In the genomic region with DNA sequence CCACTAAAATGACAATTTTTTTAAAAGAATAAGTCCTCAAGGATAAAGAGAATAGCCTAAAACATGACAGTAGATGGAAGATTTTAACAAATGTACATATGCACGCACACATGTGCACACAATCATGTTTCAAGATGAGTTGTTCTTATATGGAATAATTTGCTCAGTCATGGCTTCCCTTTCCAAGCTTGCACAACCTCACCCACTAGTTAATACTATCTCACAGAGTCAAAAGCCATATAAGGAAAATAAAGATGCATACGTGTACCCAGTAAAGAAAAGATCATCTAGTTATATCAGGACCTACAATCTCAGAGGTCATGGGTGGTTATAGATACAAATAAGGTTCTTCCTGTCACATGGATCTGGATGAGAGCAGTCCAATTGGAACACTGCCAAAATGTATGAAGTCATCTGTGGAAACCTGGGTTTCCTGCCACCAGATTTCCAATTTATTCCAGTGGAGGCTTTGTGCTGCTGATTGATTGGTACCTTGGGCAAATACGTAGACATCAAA, we compare ENCODE assay signal across 11 cellular contexts. TPM values are rescaled to one million over a fixed set of nuclear protein-coding genes. Genes with fewer than 3 reads are reported as not detected.
DNase-seq lines count a peak whose midpoint lies in the region; ATAC-seq, FAIRE-seq and TF ChIP-seq lines count a peak whose summit lies in the region.
"Had no signal": no experiment of that assay in that cellular context is flagged by ENCODE, and none has a peak within 500 bp of the region (broad histone marks: within the 10 kb centered on the region; RNA-seq: fewer than 3 reads in every experiment).

No MANE protein-coding gene starts in this region.

- peaks cover 8% of the 10 kb centered on the region for H3K36me3 Mint-ChIP-seq in MCF 10A (ENCODE audit: insufficient read depth, unreplicated experiment)
- peaks cover 17% of the 10 kb centered on the region for H3K36me3 Mint-ChIP-seq in type B pancreatic cell
- H3K36me3 Mint-ChIP-seq: naive B cell had no signal

- H3K27ac Mint-ChIP-seq in MCF 10A (ENCODE audit: low read depth, unreplicated experiment) (peak overlapping the region; percentile 4), type B pancreatic cell (peak overlapping the region; percentile 19)
- H3K27ac Mint-ChIP-seq: naive B cell; stimulated activated naive CD8-positive, alpha-beta T cell treated with anti-CD3 and anti-CD28 coated beads, Interleukin-15, Interleukin-2, amounts not matched to agents 100 ng/mL and 50 ng/mL, for 24 hours had no signal

- no peak overlapping the region for H2AFZ ChIP-seq in endothelial cell of umbilical vein (ENCODE audit: low read depth, low read length)

- in situ Hi-C loops in G401 (cut with HindIII; ENCODE audit: low sequenced_read_pairs) = no loop called here

- H4K20me1 ChIP-seq in endothelial cell of umbilical vein (replicated peaks; ENCODE audit: control insufficient read depth, extremely low read depth, insufficient read depth, low read length) = no peaks in the 10 kb centered on the region

- dilution Hi-C loops in endothelial cell of umbilical vein (cut with MboI; ENCODE audit: extremely low pct_ligation_motif_present, low sequenced_read_pairs) = loop anchor here (25.0 kb wide), 1 partner anchor 189 kb away; no protein-coding TSS in a partner anchor

- H3K9me3 ChIP-seq in breast epithelium (no peaks in the 10 kb centered on the region), endothelial cell of umbilical vein (replicated peaks; ENCODE audit: control insufficient read depth, insufficient read depth, low read length) (no peaks in the 10 kb centered on the region)
- H3K9me3 ChIP-seq: Peyer's patch had no signal

- H3K4me1 ChIP-seq in breast epithelium (peaks cover 0 to 5% of the 10 kb centered on the region in 2 donors), endothelial cell of umbilical vein (ENCODE audit: control insufficient read depth, extremely low read depth, insufficient read depth, low read length) (peaks cover 4% of the 10 kb centered on the region)

- no peaks in the 10 kb centered on the region for H3K9me3 Mint-ChIP-seq in MCF 10A (ENCODE audit: unreplicated experiment)
- no peaks in the 10 kb centered on the region for H3K9me3 Mint-ChIP-seq in type B pancreatic cell
- H3K9me3 Mint-ChIP-seq: stimulated activated naive CD8-positive, alpha-beta T cell treated with anti-CD3 and anti-CD28 coated beads, Interleukin-15, Interleukin-2, amounts not matched to agents 100 ng/mL and 50 ng/mL, for 24 hours had no signal

- H3K4me3 ChIP-seq in breast epithelium (no peak overlapping the region), endothelial cell of umbilical vein (replicated peaks in 1 of 3; ENCODE audit: insufficient read depth in 1 of 3, low read depth in 1 of 3, low read length in 3 of 3) (no peak overlapping the region)
- H3K4me3 ChIP-seq: Peyer's patch had no signal

- H3K27me3 ChIP-seq in breast epithelium (no peaks in the 10 kb centered on the region), endothelial cell of umbilical vein (ENCODE audit: control insufficient read depth in 2 of 2, insufficient read depth in 2 of 2, low read length in 2 of 2) (no peaks in the 10 kb centered on the region)
- H3K27me3 ChIP-seq: Peyer's patch had no signal

- peaks cover 11% of the 10 kb centered on the region for H3K4me1 Mint-ChIP-seq in MCF 10A (ENCODE audit: insufficient read depth, unreplicated experiment)
- H3K4me1 Mint-ChIP-seq in type B pancreatic cell (ENCODE audit: unreplicated experiment) = peaks cover 19% of the 10 kb centered on the region
- H3K4me1 Mint-ChIP-seq: naive B cell had no signal

- CTCF ChIA-PET in MCF 10A (lab: Yijun Ruan, JAX) = interaction anchor here (0.7 to 1.0 kb wide), 2 partner anchors 63 to 969 kb away, joined by 3 to 4 read pairs; no protein-coding TSS in a partner anchor
- CTCF ChIA-PET in endothelial cell of umbilical vein (lab: Charles Lee) = interaction anchor here (1.4 kb wide), 1 partner anchor 23 kb away, joined by 5 read pairs; no protein-coding TSS in a partner anchor

- no peaks in the 10 kb centered on the region for H3K79me2 ChIP-seq in endothelial cell of umbilical vein (ENCODE audit: control insufficient read depth, insufficient read depth, low read length)

- FAIRE-seq in endothelial cell of umbilical vein (lab: Jason Lieb, UNC) = peak; percentile 35

- H3K27ac ChIP-seq in breast epithelium = no peak overlapping the region
- H3K27ac ChIP-seq in endothelial cell of umbilical vein (ENCODE audit: insufficient read depth, low read depth, low read length) = no peak overlapping the region

- H3K4me3 Mint-ChIP-seq in MCF 10A (ENCODE audit: unreplicated experiment) (no peak overlapping the region), type B pancreatic cell (no peak overlapping the region)
- H3K4me3 Mint-ChIP-seq: naive B cell; stimulated activated naive CD8-positive, alpha-beta T cell treated with anti-CD3 and anti-CD28 coated beads, Interleukin-15, Interleukin-2, amounts not matched to agents 100 ng/mL and 50 ng/mL, for 24 hours had no signal

- no peak overlapping the region for H3K4me2 ChIP-seq in endothelial cell of umbilical vein (ENCODE audit: insufficient read depth, low read length)

- no peak for TF ChIP-seq CTCF in MCF 10A (IDR thresholded peaks at IDR 0.05; ENCODE audit: unreplicated experiment)
- TF ChIP-seq CTCF in breast epithelium (IDR thresholded peaks at IDR 0.05) = no peak
- no peak for TF ChIP-seq CTCF in endothelial cell of umbilical vein (IDR thresholded peaks at IDR 0.05; ENCODE audit: extremely low read depth in 1 of 2, insufficient read depth in 1 of 2, low read depth in 1 of 2, low read length in 2 of 2)
- TF ChIP-seq CTCF in type B pancreatic cell (conservative IDR thresholded peaks at IDR 0.05) = no peak

- no peak overlapping the region for H3K9ac ChIP-seq in endothelial cell of umbilical vein (replicated peaks; ENCODE audit: extremely low read depth, insufficient read depth, low read length)

- H3K9me1 ChIP-seq in endothelial cell of umbilical vein (replicated peaks; ENCODE audit: control insufficient read depth, extremely low read depth, insufficient read depth, low read length) = no peaks in the 10 kb centered on the region

- H3K36me3 ChIP-seq in breast epithelium = no peaks in the 10 kb centered on the region
- no peaks in the 10 kb centered on the region for H3K36me3 ChIP-seq in endothelial cell of umbilical vein (ENCODE audit: control insufficient read depth in 2 of 2, extremely low read depth in 1 of 2, insufficient read depth in 2 of 2, low read length in 2 of 2)
- H3K36me3 ChIP-seq: Peyer's patch had no signal

- intact Hi-C loops in MCF 10A (cut with micrococcal nuclease) = no loop called here
- intact Hi-C loops in breast epithelium (cut with DNase I; ENCODE audit: low total_unique reads) = loop anchor here (10.0 kb wide), 1 partner anchor 276 kb away; no protein-coding TSS in a partner anchor
- intact Hi-C loops in endothelial cell of umbilical vein (cut with micrococcal nuclease) = loop anchor here (5.0 kb wide), 1 partner anchor 134 kb away; no protein-coding TSS in a partner anchor

- DNase-seq in MCF 10A (ENCODE audit: unreplicated experiment) = peak; percentile 64
- DNase-seq in breast epithelium (ENCODE audit: low spot score in 2 of 2) = no peak
- peak; percentile 72 for DNase-seq in NCI-H510A (lab: John Stamatoyannopoulos, UW)
- DNase-seq in endothelial cell of umbilical vein (ENCODE audit: low read depth, low spot score) = peak; percentile 72
- DNase-seq in type B pancreatic cell (ENCODE audit: extremely low spot score, unreplicated experiment) = no peak
- DNase-seq in G401 (ENCODE audit: low spot score) = no peak
- DNase-seq in stimulated activated naive CD4-positive, alpha-beta T cell treated with Interleukin-2 at 50 U/mL for 16 hours (lab: John Stamatoyannopoulos, UW) = no peak
- DNase-seq: naive B cell had no signal

- POLR2A ChIA-PET in MCF 10A (lab: Yijun Ruan, JAX) (interaction anchor here (0.7 to 1.6 kb wide), 3 partner anchors 12 to 145 kb away, joined by 3 to 5 read pairs (median 5); no protein-coding TSS in a partner anchor), endothelial cell of umbilical vein (lab: Charles Lee) (no interaction called here)

- H3K27me3 Mint-ChIP-seq in MCF 10A (ENCODE audit: insufficient read depth, unreplicated experiment) = no peaks in the 10 kb centered on the region
- H3K27me3 Mint-ChIP-seq in type B pancreatic cell = no peaks in the 10 kb centered on the region
- H3K27me3 Mint-ChIP-seq: naive B cell; stimulated activated naive CD8-positive, alpha-beta T cell treated with anti-CD3 and anti-CD28 coated beads, Interleukin-15, Interleukin-2, amounts not matched to agents 100 ng/mL and 50 ng/mL, for 24 hours had no signal

- no peak for ATAC-seq in GM18517 (IDR thresholded peaks at IDR 0.05; ENCODE audit: unreplicated experiment)

- BruUV-seq in MCF 10A (replicated peaks; lab: Mats Ljungman, UMichigan) (no TSS peak), endothelial cell of umbilical vein (replicated peaks; lab: Mats Ljungman, UMichigan) (no TSS peak)

- no peak for TF ChIP-seq POLR2A in breast epithelium (IDR thresholded peaks at IDR 0.05)
- no peak for TF ChIP-seq POLR2A in endothelial cell of umbilical vein (IDR thresholded peaks at IDR 0.05; ENCODE audit: low read depth, low read length)

TF ChIP-seq in endothelial cell of umbilical vein, 7 proteins besides CTCF, POLR2A, EP300 and RAD21 (continues in another document):
- peak; percentile 57 for TF ChIP-seq FOS (IDR thresholded peaks at IDR 0.05; ENCODE audit: borderline replicate concordance, insufficient read depth, low read length)
- TF ChIP-seq EZH2 (IDR thresholded peaks at IDR 0.05; ENCODE audit: borderline replicate concordance, low read depth, low read length, severe bottlenecking) = no peak
- no peak for TF ChIP-seq MYC (IDR thresholded peaks at IDR 0.05; ENCODE audit: low read depth, low read length)
- no peak for TF ChIP-seq POLR2AphosphoS5 (IDR thresholded peaks at IDR 0.05; ENCODE audit: insufficient read depth, low read depth, low read length)
- peak; percentile 45 for TF ChIP-seq JUN (IDR thresholded peaks at IDR 0.05; ENCODE audit: borderline replicate concordance, insufficient read depth, insufficient read length, low read depth)

RNA-seq across cellular contexts. Expression of a gene that starts 56.1 kb away (rescaled TPM):
- total RNA-seq in MCF 10A (2022) (10.0 and 11.1 TPM in 2 replicates), breast epithelium (100 to 1,000 TPM in 2 of 3 donors, 10 to 100 TPM in 1; 55.7 to 170 (median 118) TPM), endothelial cell of umbilical vein (9.4 and 10.5 TPM in 2 replicates), type B pancreatic cell (ENCODE audit: low replicate concordance) (29.5 and 46.8 TPM in 2 replicates)
- 2.1 and 3.3 TPM in 2 replicates for polyA plus RNA-seq in endothelial cell of umbilical vein
- polyA plus RNA-seq in endothelial cell of umbilical vein (2011; cell fraction: cytosol; rRNA removed) = 3.2 TPM in 2 replicates
- polyA plus RNA-seq in endothelial cell of umbilical vein (2011; cell fraction: nucleus; rRNA removed) = 16.1 and 16.9 TPM in 2 replicates
- polyA plus RNA-seq in endothelial cell of umbilical vein (2012) = 4.1 and 5.0 TPM in 2 replicates
- 13.5 and 17.1 TPM in 2 replicates for polyA minus RNA-seq in endothelial cell of umbilical vein
- 6.8 TPM for polyA minus RNA-seq in endothelial cell of umbilical vein (2011; cell fraction: cytosol; rRNA and poly(A)+ RNA removed)
- polyA minus RNA-seq in endothelial cell of umbilical vein (2011; cell fraction: nucleus; rRNA and poly(A)+ RNA removed) = 45.1 and 54.6 TPM in 2 replicates
- total RNA-seq in G401 (2014; rRNA removed; shearing (Covaris generic)) = 27.1 and 39.0 TPM in 2 replicates

Comparison
In these comparisons a context has a peak if more than half of its experiments do, and no peak if none do; other contexts are left out.
1. DNase-seq: peak in MCF 10A (single experiment), NCI-H510A (single experiment) and endothelial cell of umbilical vein (single experiment); none in breast epithelium (0 of 2), type B pancreatic cell (single experiment), G401 (single experiment) and stimulated activated naive CD4-positive, alpha-beta T cell treated with Interleukin-2 at 50 U/mL for 16 hours (single experiment).